In the genomic region with DNA sequence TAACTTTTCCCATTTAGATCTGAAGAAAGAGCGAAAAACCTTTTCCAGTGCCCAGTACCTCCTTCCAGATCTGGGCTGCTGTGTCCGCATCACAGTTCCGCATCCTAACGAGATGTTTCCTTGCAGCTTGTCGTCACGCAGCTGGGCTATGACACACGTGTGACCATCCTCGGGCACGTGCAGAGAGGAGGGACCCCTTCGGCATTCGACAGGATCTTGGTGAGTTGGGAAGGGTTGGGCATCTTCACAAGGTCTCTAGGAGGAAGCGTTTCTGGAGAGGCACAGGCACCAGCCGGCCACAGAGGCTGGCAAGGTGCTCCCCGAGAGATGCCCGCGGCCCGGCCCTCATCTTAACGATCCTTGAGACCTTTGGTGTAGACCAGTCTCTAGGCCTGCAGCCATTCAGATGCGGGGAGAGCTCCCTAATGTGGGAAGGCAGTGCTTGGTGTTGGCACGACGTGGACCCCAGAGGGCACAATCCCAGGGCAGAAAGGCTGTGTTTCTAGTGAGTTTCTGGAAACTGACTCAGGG, we compare ENCODE assay signal across 30 cellular contexts. TPM values are rescaled to one million over a fixed set of nuclear protein-coding genes. Genes with fewer than 3 reads are reported as not detected.
A peak's percentile ranks its signal among the peaks of the same experiment; 100 is the strongest.
DNase-seq lines count a peak whose midpoint lies in the region; ATAC-seq and TF ChIP-seq lines count a peak whose summit lies in the region.
"Had no signal": no experiment of that assay in that cellular context is flagged by ENCODE, and none has a peak within 500 bp of the region (broad histone marks: within the 10 kb centered on the region; RNA-seq: fewer than 3 reads in every experiment).

No MANE protein-coding gene starts in this region.

- H3K27ac ChIP-seq in ACC112 (ENCODE audit: low read depth, low read length) (peak overlapping the region; percentile 100), IMR-90 (ENCODE audit: insufficient read depth, low read length) (peak overlapping the region; percentile 15), osteoblast (ENCODE audit: low read depth, low read length) (peak overlapping the region; percentile 97), hepatocyte (no peak overlapping the region)
- H3K27ac ChIP-seq: C4-2B, HL-60 had no signal

- peaks cover 24% of the 10 kb centered on the region for H3K9me1 ChIP-seq in IMR-90 (ENCODE audit: insufficient read depth, low read length)

- POLR2A ChIA-PET in IMR-90 (lab: Charles Lee; ENCODE audit: unreplicated experiment) = no interaction called here

- no TSS peak for BruUV-seq in IMR-90 (replicated peaks; lab: Mats Ljungman, UMichigan)

- H3K4me3 ChIP-seq in ACC112 (ENCODE audit: low read depth, low read length) (no peak overlapping the region), IMR-90 (ENCODE audit: insufficient read depth, low read depth, low read length) (no peak overlapping the region), osteoblast (ENCODE audit: insufficient read depth, low read length) (no peak overlapping the region), hepatocyte (no peak overlapping the region)

- no peak overlapping the region for H3K23ac ChIP-seq in IMR-90 (ENCODE audit: low read depth, low read length)

- no peak overlapping the region for H3K18ac ChIP-seq in IMR-90 (ENCODE audit: low read depth, low read length)

- dilution Hi-C loops in IMR-90 (cut with HindIII; ENCODE audit: low sequenced_read_pairs, unreplicated experiment) = no loop called here

- in situ Hi-C loops in IMR-90 (cut with MboI; ENCODE audit: low sequenced_read_pairs) = no loop called here

- peak overlapping the region; percentile 33; the same call in 1 of the 2 replicates for H2BK20ac ChIP-seq in IMR-90 (ENCODE audit: low read depth, low read length)

- H4K8ac ChIP-seq in IMR-90 (ENCODE audit: low read depth in 2 of 2, low read length in 2 of 2) = no peak overlapping the region; a peak in 1 of 4 replicates

- DNase-seq in IMR-90 (no peak), chondrocyte (ENCODE audit: low spot score) (no peak), osteoblast (ENCODE audit: insufficient read length, low spot score, missing footprints) (peak; percentile 37), type B pancreatic cell (ENCODE audit: extremely low spot score, unreplicated experiment) (no peak), hepatocyte (ENCODE audit: low spot score) (no peak)
- DNase-seq: Caco-2; dermis blood vessel endothelial cell; DMS53; foreskin melanocyte; H7; hypothalamus; MV-4-11; naive B cell; NCI-H1436; NCI-H2081 treated with DMSO at 0.1 percent for 48 hours; NCI-H2227 treated with DMSO at 0.1 percent for 48 hours; NCI-H526 treated with DMSO at 0.1 percent for 48 hours; PC-3; SHP77; stimulated activated CD4-positive, alpha-beta T cell treated with anti-CD3 and anti-CD28 coated beads, Interleukin-15, amount 100 ng/mL, for 24 hours; trophoblast cell had no signal

- H4K91ac ChIP-seq in IMR-90 (ENCODE audit: insufficient read depth, low read depth, low read length) = peak overlapping the region; percentile 72; the same call in 1 of the 2 replicates

- H3K79me2 ChIP-seq in ACC112 (ENCODE audit: control insufficient read depth, insufficient read depth, low read length, unreplicated experiment) (peaks cover 38% of the 10 kb centered on the region), osteoblast (ENCODE audit: insufficient read depth, low read length) (peaks cover 30% of the 10 kb centered on the region), hepatocyte (no peaks in the 10 kb centered on the region)

- H3K36me3 ChIP-seq in ACC112 (ENCODE audit: insufficient read depth, low read length) = peaks cover 62% of the 10 kb centered on the region
- H3K36me3 ChIP-seq in IMR-90 (ENCODE audit: control insufficient read depth, insufficient read depth, low read length) = peaks cover 71% of the 10 kb centered on the region
- H3K36me3 ChIP-seq in osteoblast (ENCODE audit: insufficient read depth, low read length) = peaks cover 76% of the 10 kb centered on the region
- H3K36me3 ChIP-seq in hepatocyte (replicated peaks; ENCODE audit: insufficient read depth, low read depth) = no peaks in the 10 kb centered on the region

- peak overlapping the region; percentile 85 for H2AK9ac ChIP-seq in IMR-90 (replicated peaks; ENCODE audit: low read depth, low read length, poor library complexity)

- peak overlapping the region; percentile 52; the same call in 1 of the 2 replicates for H2BK120ac ChIP-seq in IMR-90 (ENCODE audit: low read depth, low read length)

- H3K4me3 Mint-ChIP-seq in chondrocyte (ENCODE audit: unreplicated experiment) (no peak overlapping the region), type B pancreatic cell (no peak overlapping the region)
- H3K4me3 Mint-ChIP-seq: activated T-helper 17 cell treated with anti-CD3 and anti-CD28 coated beads, Interleukin-2, amount 50 U/mL, for 72 hours; stimulated activated effector memory CD8-positive, alpha-beta T cell treated with anti-CD3 and anti-CD28 coated beads, Interleukin-12 subunit alpha, Interleukin-12 subunit beta, amount 100 ng/mL, for 72 hours had no signal

- no peak overlapping the region for H3K4me2 ChIP-seq in IMR-90 (ENCODE audit: low read depth, low read length)
- no peak overlapping the region for H3K4me2 ChIP-seq in osteoblast (ENCODE audit: insufficient read depth, low read length)
- no peak overlapping the region for H3K4me2 ChIP-seq in hepatocyte

- H3K27me3 ChIP-seq in ACC112 (ENCODE audit: insufficient read depth, low read length) (no peaks in the 10 kb centered on the region), IMR-90 (ENCODE audit: control insufficient read depth, insufficient read depth, low read length) (no peaks in the 10 kb centered on the region), osteoblast (ENCODE audit: insufficient read depth, low read length) (no peaks in the 10 kb centered on the region), hepatocyte (no peaks in the 10 kb centered on the region)

- TF ChIP-seq POLR2A in IMR-90 (IDR thresholded peaks at IDR 0.05; ENCODE audit: low read depth, low read length) = no peak

- H3K56ac ChIP-seq in IMR-90 (ENCODE audit: extremely low read depth, insufficient read depth, low read length) = no peak overlapping the region

- H3K9me2 ChIP-seq in hepatocyte (replicated peaks; ENCODE audit: insufficient read depth) = no peaks in the 10 kb centered on the region

- TF ChIP-seq CTCF in IMR-90 (conservative IDR thresholded peaks at IDR 0.05; ENCODE audit: low read depth, low read length) (no peak), chondrocyte (IDR thresholded peaks at IDR 0.05) (no peak), osteoblast (IDR thresholded peaks at IDR 0.05; ENCODE audit: extremely low read depth, low read depth, low read length) (no peak), type B pancreatic cell (conservative IDR thresholded peaks at IDR 0.05) (no peak), hepatocyte (IDR thresholded peaks at IDR 0.05; ENCODE audit: poor library complexity) (no peak)

- H2AK5ac ChIP-seq in IMR-90 (ENCODE audit: low read depth, low read length) = peak overlapping the region; percentile 98

- peak overlapping the region; percentile 54; the same call in 1 of the 2 replicates for H3K4ac ChIP-seq in IMR-90 (ENCODE audit: low read depth, low read length)

- H3K79me1 ChIP-seq in IMR-90 (ENCODE audit: low read depth in 1 of 2, low read length in 2 of 2) = peaks cover 41 to 76% of the 10 kb centered on the region in 2 experiments

- TF ChIP-seq RAD21 in IMR-90 (IDR thresholded peaks at IDR 0.05; ENCODE audit: low read length) = no peak

- H3K9ac ChIP-seq in IMR-90 (ENCODE audit: low read depth, low read length) = no peak overlapping the region; the same call in 1 of the 2 replicates

- H2BK5ac ChIP-seq in IMR-90 (ENCODE audit: low read depth, low read length, poor library complexity, severe bottlenecking) = peak overlapping the region; percentile 77

- ATAC-seq in IMR-90 (ENCODE audit: low read depth) (no peak), HG03139 (IDR thresholded peaks at IDR 0.05; ENCODE audit: unreplicated experiment) (no peak)
- ATAC-seq: activated naive CD4-positive, alpha-beta T cell treated with anti-CD3 and anti-CD28 coated beads, Interleukin-2, amount 50 U/mL, for 72 hours; activated T-helper 17 cell treated with anti-CD3 and anti-CD28 coated beads, Interleukin-2, amount 50 U/mL, for 72 hours; left lobe of liver; PC-3; sciatic nerve; stimulated activated effector memory CD8-positive, alpha-beta T cell treated with anti-CD3 and anti-CD28 coated beads, Interleukin-12 subunit alpha, Interleukin-12 subunit beta, amount 100 ng/mL, for 72 hours had no signal

- intact Hi-C loops in IMR-90 (cut with micrococcal nuclease) = loop anchor here (5.0 kb wide), 1 partner anchor 181 kb away; no protein-coding TSS in a partner anchor

- 0 out of 3 replicates have a peak overlapping the region, but pooled peaks have one; percentile 65 for H2BK15ac ChIP-seq in IMR-90 (ENCODE audit: low read depth, low read length)

- H3K4me1 ChIP-seq in ACC112 (ENCODE audit: control insufficient read depth, insufficient read depth, low read length, unreplicated experiment) = peaks cover 27% of the 10 kb centered on the region
- H3K4me1 ChIP-seq in IMR-90 (ENCODE audit: control insufficient read depth, insufficient read depth, low read length) = peaks cover 8% of the 10 kb centered on the region
- H3K4me1 ChIP-seq in osteoblast (ENCODE audit: insufficient read depth, low read length) = peaks cover 10% of the 10 kb centered on the region
- H3K4me1 ChIP-seq in hepatocyte (ENCODE audit: insufficient read depth) = no peaks in the 10 kb centered on the region
- H3K4me1 ChIP-seq: Caco-2 had no signal

- H3K4me1 Mint-ChIP-seq in chondrocyte (ENCODE audit: low read depth) (peaks cover 32% of the 10 kb centered on the region), type B pancreatic cell (ENCODE audit: unreplicated experiment) (no peaks in the 10 kb centered on the region)

- H4K5ac ChIP-seq in IMR-90 (ENCODE audit: low read depth, low read length) = peak overlapping the region; percentile 31; the same call in 1 of the 2 replicates

- H3K9me3 ChIP-seq in IMR-90 (ENCODE audit: control insufficient read depth, insufficient read depth, low read length) (no peaks in the 10 kb centered on the region), osteoblast (ENCODE audit: low read depth, low read length) (no peaks in the 10 kb centered on the region), hepatocyte (ENCODE audit: low read depth) (no peaks in the 10 kb centered on the region)
- H3K9me3 ChIP-seq: Caco-2 had no signal

- H3K36me3 Mint-ChIP-seq in chondrocyte (ENCODE audit: low read depth) = peaks cover 43% of the 10 kb centered on the region
- H3K36me3 Mint-ChIP-seq in type B pancreatic cell = peaks cover 10% of the 10 kb centered on the region

- H3K27ac Mint-ChIP-seq in chondrocyte (ENCODE audit: unreplicated experiment) = peak overlapping the region; percentile 27
- H3K27ac Mint-ChIP-seq in type B pancreatic cell = no peak overlapping the region
- H3K27ac Mint-ChIP-seq: activated T-helper 17 cell treated with anti-CD3 and anti-CD28 coated beads, Interleukin-2, amount 50 U/mL, for 72 hours; stimulated activated effector memory CD8-positive, alpha-beta T cell treated with anti-CD3 and anti-CD28 coated beads, Interleukin-12 subunit alpha, Interleukin-12 subunit beta, amount 100 ng/mL, for 72 hours had no signal

- H3K27me3 Mint-ChIP-seq in chondrocyte (ENCODE audit: low read depth) (no peaks in the 10 kb centered on the region), type B pancreatic cell (no peaks in the 10 kb centered on the region)
- H3K27me3 Mint-ChIP-seq: activated T-helper 17 cell treated with anti-CD3 and anti-CD28 coated beads, Interleukin-2, amount 50 U/mL, for 72 hours; naive B cell had no signal

- no peak overlapping the region for H3K14ac ChIP-seq in IMR-90 (replicated peaks; ENCODE audit: low read depth, low read length)

- H3K9me3 Mint-ChIP-seq in chondrocyte (ENCODE audit: low read depth) = no peaks in the 10 kb centered on the region
- no peaks in the 10 kb centered on the region for H3K9me3 Mint-ChIP-seq in type B pancreatic cell
- H3K9me3 Mint-ChIP-seq: activated naive CD4-positive, alpha-beta T cell treated with anti-CD3 and anti-CD28 coated beads, Interleukin-2, amount 50 U/mL, for 72 hours; activated T-helper 17 cell treated with anti-CD3 and anti-CD28 coated beads, Interleukin-2, amount 50 U/mL, for 72 hours; naive B cell; stimulated activated effector memory CD8-positive, alpha-beta T cell treated with anti-CD3 and anti-CD28 coated beads, Interleukin-12 subunit alpha, Interleukin-12 subunit beta, amount 100 ng/mL, for 72 hours had no signal

- H2AFZ ChIP-seq in ACC112 (ENCODE audit: low read length, unreplicated experiment) (no peak overlapping the region), IMR-90 (replicated peaks; ENCODE audit: low read length, poor library complexity) (peak overlapping the region; percentile 36), osteoblast (ENCODE audit: low read length) (no peak overlapping the region), hepatocyte (no peak overlapping the region)

- 99% methylated on average over 14 of the region's 21 CpGs; no CpG with 5 or more reads in 1 of the 2 experiments for WGBS in IMR-90 (ENCODE audit: extremely low coverage in 2 of 2, insufficient read length in 1 of 2), 2 experiments
- 94% methylated on average over 21 of the region's 21 CpGs for WGBS in hepatocyte (ENCODE audit: low lambda C conversion rate, missing lambda C conversion rate)

- CTCF ChIA-PET in IMR-90 (lab: Yijun Ruan, JAX) = no interaction called here

- H4K20me1 ChIP-seq in IMR-90 (ENCODE audit: insufficient read depth, low read length) = peaks cover 32% of the 10 kb centered on the region
- H4K20me1 ChIP-seq in osteoblast (ENCODE audit: insufficient read depth, low read length) = no peaks in the 10 kb centered on the region
- H4K20me1 ChIP-seq in hepatocyte (ENCODE audit: insufficient read depth, poor library complexity, severe bottlenecking) = no peaks in the 10 kb centered on the region

RNA-seq across cellular contexts. Expression of gene PFKP, which starts 41.3 kb away (rescaled TPM):
- total RNA-seq in IMR-90 (2012; rRNA removed) (281 and 294 TPM in 2 replicates), chondrocyte (151 to 188 TPM (median 182 TPM) in 3 replicates), osteoblast (71.6 and 80.0 TPM in 2 replicates), type B pancreatic cell (ENCODE audit: low replicate concordance) (48.8 and 52.0 TPM in 2 replicates), hepatocyte (17.5 and 24.6 TPM in 2 replicates)
- polyA plus RNA-seq in IMR-90 (2012; rRNA removed) (223 and 249 TPM in 2 replicates), hepatocyte (48.9 and 56.0 TPM in 2 replicates)
- 173 and 244 TPM in 2 replicates for polyA plus RNA-seq in IMR-90 (2012; cell fraction: cytosol; rRNA removed)
- 276 and 335 TPM in 2 replicates for polyA plus RNA-seq in IMR-90 (2012; cell fraction: nucleus; rRNA removed; ENCODE audit: low replicate concordance)
